Comparison of ENCODE assay signal across 8 cellular contexts in genomic region chr2:56185582-56186046, GRCh38. TPM values are rescaled to one million over a fixed set of nuclear protein-coding genes. Genes with fewer than 3 reads are reported as not detected.
DNase-seq lines count a peak whose midpoint lies in the region; ATAC-seq and TF ChIP-seq lines count a peak whose summit lies in the region.

No MANE protein-coding gene starts in this region.

- DNase-seq in activated naive CD4-positive, alpha-beta T cell treated with anti-CD3 and anti-CD28 coated beads, Interleukin-2, amount 50 U/mL, for 16 hours: no peak
- DNase-seq in WTC11 (ENCODE audit: low spot score) (peak; percentile 46), iPS DF 6.9 (ENCODE audit: low read depth, low spot score) (no peak), gastrocnemius medialis (peak in 1 of 2 donors; percentile 4), DMS153 treated with DMSO at 0.1 percent for 48 hours (lab: John Stamatoyannopoulos, UW; ENCODE audit: unreplicated experiment) (no peak)
- no peak for DNase-seq in effector memory CD4-positive, alpha-beta T cell

- no CpG with 5 or more reads among the region's 11 CpGs for WGBS in iPS DF 6.9 (ENCODE audit: insufficient coverage, insufficient read length)

- no peak for TF ChIP-seq POLR2A in gastrocnemius medialis (IDR thresholded peaks at IDR 0.05)

- in situ Hi-C loops in gastrocnemius medialis (cut with MboI; ENCODE audit: low sequenced_read_pairs in 4 of 4): loop anchor here (25.0 kb wide), 2 partner anchors 552 to 1327 kb away; no protein-coding TSS in a partner anchor

- H3K27ac ChIP-seq in iPS DF 6.9 (ENCODE audit: low read length) (no peak overlapping the region), gastrocnemius medialis (peak overlapping the region; percentile 59 to 73 (median 70))
- no peak overlapping the region for H3K27ac ChIP-seq in effector memory CD4-positive, alpha-beta T cell (ENCODE audit: insufficient read depth, low read length, poor library complexity, severe bottlenecking)

- H3K4me3 Mint-ChIP-seq in activated naive CD4-positive, alpha-beta T cell treated with anti-CD3 and anti-CD28 coated beads, Interleukin-2, amount 50 U/mL, for 24 hours: peak overlapping the region; percentile 63
- H3K4me3 Mint-ChIP-seq in WTC11: peak overlapping the region; percentile 75

- POLR2A ChIA-PET in WTC11 (lab: Charles Lee): no interaction called here

- no peaks in the 10 kb centered on the region for H3K36me3 Mint-ChIP-seq in activated naive CD4-positive, alpha-beta T cell treated with anti-CD3 and anti-CD28 coated beads, Interleukin-2, amount 50 U/mL, for 24 hours
- peaks cover 4% of the 10 kb centered on the region for H3K36me3 Mint-ChIP-seq in WTC11

- peaks cover 8% of the 10 kb centered on the region for H3K4me1 Mint-ChIP-seq in activated naive CD4-positive, alpha-beta T cell treated with anti-CD3 and anti-CD28 coated beads, Interleukin-2, amount 50 U/mL, for 24 hours
- H3K4me1 Mint-ChIP-seq in WTC11: peaks cover 25% of the 10 kb centered on the region

- CTCF ChIA-PET in WTC11 (lab: Charles Lee): interaction anchor here (1.1 to 2.8 kb wide), 2 partner anchors 31 to 46 kb away, joined by 3 to 17 read pairs; no protein-coding TSS in a partner anchor

- no peaks in the 10 kb centered on the region for H3K9me3 ChIP-seq in iPS DF 6.9 (ENCODE audit: control insufficient read depth, insufficient read depth, low read length)
- no peaks in the 10 kb centered on the region for H3K9me3 ChIP-seq in gastrocnemius medialis
- no peaks in the 10 kb centered on the region for H3K9me3 ChIP-seq in effector memory CD4-positive, alpha-beta T cell (ENCODE audit: control insufficient read depth, low read length)

- H3K27me3 ChIP-seq in iPS DF 6.9 (ENCODE audit: control insufficient read depth, insufficient read depth, low read length): peaks cover 45% of the 10 kb centered on the region
- peaks cover 0 to 5% (median 0%) of the 10 kb centered on the region in 3 donors for H3K27me3 ChIP-seq in gastrocnemius medialis
- peaks cover 27% of the 10 kb centered on the region for H3K27me3 ChIP-seq in effector memory CD4-positive, alpha-beta T cell (replicated peaks; ENCODE audit: control insufficient read depth, insufficient read depth, low read length, poor library complexity, severe bottlenecking)

- no peak overlapping the region for H3K27ac Mint-ChIP-seq in activated naive CD4-positive, alpha-beta T cell treated with anti-CD3 and anti-CD28 coated beads, Interleukin-2, amount 50 U/mL, for 24 hours
- no peak overlapping the region for H3K27ac Mint-ChIP-seq in WTC11

- H3K9me3 Mint-ChIP-seq in activated naive CD4-positive, alpha-beta T cell treated with anti-CD3 and anti-CD28 coated beads, Interleukin-2, amount 50 U/mL, for 24 hours: no peaks in the 10 kb centered on the region
- no peaks in the 10 kb centered on the region for H3K9me3 Mint-ChIP-seq in WTC11

- TF ChIP-seq CTCF in WTC11 (IDR thresholded peaks at IDR 0.05): no peak
- TF ChIP-seq CTCF in gastrocnemius medialis (IDR thresholded peaks at IDR 0.05 in 4 of 5, conservative IDR thresholded peaks at IDR 0.05 in 1 of 5): peak in 2 of 5 experiments; percentile 9 to 21

- H3K36me3 ChIP-seq in iPS DF 6.9 (ENCODE audit: control insufficient read depth, insufficient read depth, low read length): no peaks in the 10 kb centered on the region
- H3K36me3 ChIP-seq in gastrocnemius medialis: no peaks in the 10 kb centered on the region
- no peaks in the 10 kb centered on the region for H3K36me3 ChIP-seq in effector memory CD4-positive, alpha-beta T cell (ENCODE audit: control insufficient read depth, insufficient read depth, low read length)

- H3K27me3 Mint-ChIP-seq in activated naive CD4-positive, alpha-beta T cell treated with anti-CD3 and anti-CD28 coated beads, Interleukin-2, amount 50 U/mL, for 24 hours: peaks cover 41% of the 10 kb centered on the region
- H3K27me3 Mint-ChIP-seq in WTC11 (ENCODE audit: low read depth): peaks cover 98% of the 10 kb centered on the region

- H3K4me3 ChIP-seq in iPS DF 6.9 (ENCODE audit: low read length) (peak overlapping the region; percentile 46; the same call in 1 of the 2 replicates), gastrocnemius medialis (peak overlapping the region; percentile 67 to 88 (median 70))
- no peak overlapping the region for H3K4me3 ChIP-seq in effector memory CD4-positive, alpha-beta T cell (ENCODE audit: insufficient read depth, low read depth, low read length, poor library complexity, severe bottlenecking)

- ATAC-seq in WTC11 (peak; percentile 51), gastrocnemius medialis (peak in 1 of 2 donors; percentile 13), HG02678 (IDR thresholded peaks at IDR 0.05; ENCODE audit: unreplicated experiment) (no peak)

- H3K4me1 ChIP-seq in iPS DF 6.9 (ENCODE audit: control insufficient read depth, insufficient read depth, low read length): peaks cover 3% of the 10 kb centered on the region; the same call in 1 of the 2 replicates
- H3K4me1 ChIP-seq in gastrocnemius medialis: peaks cover 2 to 16% of the 10 kb centered on the region in 2 donors
- peaks cover 10% of the 10 kb centered on the region for H3K4me1 ChIP-seq in effector memory CD4-positive, alpha-beta T cell (ENCODE audit: control insufficient read depth, insufficient read depth, low read length, poor library complexity, severe bottlenecking)

- intact Hi-C loops in gastrocnemius medialis (cut with DNase I; ENCODE audit: low total_unique reads): no loop called here

TF ChIP-seq in WTC11, 78 proteins besides CTCF, POLR2A, EP300 and RAD21 (continues in another document):
- TF ChIP-seq ELF4 (CRISPR knock-in tag; IDR thresholded peaks at IDR 0.05; ENCODE audit: low read depth) (no peak), USF2 (CRISPR knock-in tag; IDR thresholded peaks at IDR 0.05) (no peak), TCF7 (CRISPR knock-in tag; IDR thresholded peaks at IDR 0.05; ENCODE audit: low read depth) (no peak), ZNF512 (CRISPR knock-in tag; IDR thresholded peaks at IDR 0.05; ENCODE audit: borderline replicate concordance) (no peak), SMAD4 (CRISPR knock-in tag; IDR thresholded peaks at IDR 0.05) (no peak), E2F5 (CRISPR knock-in tag; IDR thresholded peaks at IDR 0.05) (no peak), ZNF396 (CRISPR knock-in tag; IDR thresholded peaks at IDR 0.05; ENCODE audit: borderline replicate concordance) (no peak), ATF3 (CRISPR knock-in tag; conservative IDR thresholded peaks at IDR 0.05) (no peak), CDX4 (CRISPR knock-in tag; IDR thresholded peaks at IDR 0.05; ENCODE audit: borderline replicate concordance) (no peak), FOXP4 (CRISPR knock-in tag; IDR thresholded peaks at IDR 0.05) (no peak), ZNF263 (CRISPR knock-in tag; IDR thresholded peaks at IDR 0.05; ENCODE audit: low read depth) (no peak), NFYB (CRISPR knock-in tag; conservative IDR thresholded peaks at IDR 0.05; ENCODE audit: low read depth) (no peak)

RNA-seq across cellular contexts. Expression of gene CCDC85A, which starts 1.8 kb away (rescaled TPM):
- total RNA-seq in WTC11 (2021) (0.22 to 0.27 TPM (median 0.25 TPM) in 3 replicates), gastrocnemius medialis (1 to 10 TPM; 4.6 to 8.2 (median 6.1) TPM)

Comparison
In these comparisons a context has a peak if more than half of its experiments do, and no peak if none do; other contexts are left out.
1. H3K27ac ChIP-seq: peak in gastrocnemius medialis (4 of 4); none in iPS DF 6.9 (single experiment) and effector memory CD4-positive, alpha-beta T cell (single experiment).